33 cellular contexts compared by ENCODE assay signal in genomic region chr10:75484717-75485116, GRCh38. TPM values are rescaled to one million over a fixed set of nuclear protein-coding genes. Genes with fewer than 3 reads are reported as not detected.
A peak's percentile ranks its signal among the peaks of the same experiment; 100 is the strongest.
DNase-seq lines count a peak whose midpoint lies in the region; ATAC-seq, FAIRE-seq and TF ChIP-seq lines count a peak whose summit lies in the region.
"Had no signal": no experiment of that assay in that cellular context is flagged by ENCODE, and none has a peak within 500 bp of the region (broad histone marks: within the 10 kb centered on the region; RNA-seq: fewer than 3 reads in every experiment).

No MANE protein-coding gene starts in this region.

- 92% methylated on average over 1 of the region's 1 CpG for WGBS in HepG2 (ENCODE audit: low lambda C conversion rate)
- WGBS in right lobe of liver (ENCODE audit: insufficient coverage, low coverage, low lambda C conversion rate, missing lambda C conversion rate) = 83% methylated on average over 1 of the region's 1 CpG

- no peaks in the 10 kb centered on the region for H4K20me1 ChIP-seq in HepG2 (ENCODE audit: insufficient read depth, low read length)
- H4K20me1 ChIP-seq: BLaER1; BLaER1 treated with 17β-estradiol and CSF1 and Interleukin-3, amounts not matched to agents 10 nM and 100 nM had no signal

- peaks cover 4% of the 10 kb centered on the region for H3K79me2 ChIP-seq in HepG2 (ENCODE audit: insufficient read depth, low read length)

- intact Hi-C loops in HepG2 (cut with micrococcal nuclease; ENCODE audit: unreplicated experiment) (no loop called here), right lobe of liver (cut with DNase I) (no loop called here)

- H3K36me3 ChIP-seq in HepG2 (replicated peaks in 1 of 2; ENCODE audit: control insufficient read depth in 1 of 2, insufficient read depth in 2 of 2, low read length in 2 of 2) (peaks cover 0 to 2% of the 10 kb centered on the region in 2 experiments; a peak in 1 of 5 replicates), right lobe of liver (no peaks in the 10 kb centered on the region)
- H3K36me3 ChIP-seq: BE2C; BLaER1; BLaER1 treated with 17β-estradiol and CSF1 and Interleukin-3, amounts not matched to agents 10 nM and 100 nM had no signal

- CTCF ChIA-PET in HepG2 (lab: Yijun Ruan, JAX; ENCODE audit: low intra/inter-chr PET ratio, low total read pairs) = no interaction called here

- peaks cover 14% of the 10 kb centered on the region for H3K4me1 ChIP-seq in HepG2 (ENCODE audit: insufficient read depth, low read length)
- H3K4me1 ChIP-seq in right lobe of liver = no peaks in the 10 kb centered on the region
- H3K4me1 ChIP-seq: A549; BE2C; BLaER1; BLaER1 treated with 17β-estradiol and CSF1 and Interleukin-3, amounts not matched to agents 10 nM and 100 nM; Caco-2 had no signal

- no peak for TF ChIP-seq CTCF in HepG2 (CRISPR knock-in tag; IDR thresholded peaks at IDR 0.05)
- TF ChIP-seq CTCF in right lobe of liver (IDR thresholded peaks at IDR 0.05) = no peak

- ATAC-seq in HepG2 (no peak), right lobe of liver (no peak)
- ATAC-seq: A549; CD8-positive, alpha-beta T cell had no signal

- H3K27ac ChIP-seq in HepG2 (ENCODE audit: extremely low read length, insufficient read depth, low read length) (no peak overlapping the region), right lobe of liver (no peak overlapping the region)
- H3K27ac ChIP-seq: 22Rv1; A549; BLaER1; BLaER1 treated with 17β-estradiol and CSF1 and Interleukin-3, amounts not matched to agents 10 nM and 100 nM; C4-2B had no signal

- no peak for DNase-seq in HepG2 (ENCODE audit: low spot score)
- no peak for DNase-seq in right lobe of liver
- DNase-seq: 8988T; ACHN; AML-193; BE2C; C1 segment of cervical spinal cord; Caco-2; Calu3; CD4-positive, alpha-beta memory T cell; CD4-positive, alpha-beta T cell; CD4-positive, CD25-positive, alpha-beta regulatory T cell; CD8-positive, alpha-beta memory T cell; CD8-positive, alpha-beta T cell; COR-L47; DMS 273 treated with DMSO at 0.1 percent for 48 hours; DMS153; DMS53; DMS79; DMS79 treated with DMSO at 0.1 percent for 48 hours; DND-41; EL had no signal

- TF ChIP-seq POLR2A in HepG2 (IDR thresholded peaks at IDR 0.05; ENCODE audit: insufficient read depth in 1 of 2, low read depth in 2 of 2, low read length in 2 of 2) (no peak), right lobe of liver (IDR thresholded peaks at IDR 0.05) (no peak)

- no peak overlapping the region for H2AFZ ChIP-seq in HepG2 (ENCODE audit: low read length)

- no peak overlapping the region for H3K4me2 ChIP-seq in HepG2 (ENCODE audit: low read depth, low read length)
- H3K4me2 ChIP-seq: A549; BLaER1; BLaER1 treated with 17β-estradiol and CSF1 and Interleukin-3, amounts not matched to agents 10 nM and 100 nM had no signal

- H3K9me3 ChIP-seq in HepG2 (ENCODE audit: low read length) (peaks cover 17% of the 10 kb centered on the region), right lobe of liver (no peaks in the 10 kb centered on the region)
- H3K9me3 ChIP-seq: BE2C had no signal

- POLR2A ChIA-PET in HepG2 (lab: Yijun Ruan, JAX) = no interaction called here

- H3K9ac ChIP-seq in HepG2 (ENCODE audit: insufficient read depth, low read depth, low read length) = no peak overlapping the region
- H3K9ac ChIP-seq: BLaER1; BLaER1 treated with 17β-estradiol and CSF1 and Interleukin-3, amounts not matched to agents 10 nM and 100 nM had no signal

- TF ChIP-seq RAD21 in HepG2 (CRISPR knock-in tag; IDR thresholded peaks at IDR 0.05) = no peak

- no peaks in the 10 kb centered on the region for H3K27me3 ChIP-seq in HepG2 (ENCODE audit: control insufficient read depth in 1 of 2, insufficient read depth in 2 of 2, low read length in 2 of 2)
- H3K27me3 ChIP-seq in right lobe of liver = no peaks in the 10 kb centered on the region
- H3K27me3 ChIP-seq: BE2C; BLaER1; BLaER1 treated with 17β-estradiol and CSF1 and Interleukin-3, amounts not matched to agents 10 nM and 100 nM had no signal

- no peak overlapping the region for H3K4me3 ChIP-seq in HepG2 (replicated peaks in 1 of 3; ENCODE audit: insufficient read depth in 1 of 3, low read depth in 2 of 3, low read length in 3 of 3)
- H3K4me3 ChIP-seq in right lobe of liver = no peak overlapping the region
- H3K4me3 ChIP-seq: A549; BLaER1; BLaER1 treated with 17β-estradiol and CSF1 and Interleukin-3, amounts not matched to agents 10 nM and 100 nM had no signal

- no TSS peak for BruUV-seq in HepG2 (replicated peaks; lab: Mats Ljungman, UMichigan)

- in situ Hi-C loops in HepG2 (cut with HindIII; ENCODE audit: extremely low pct_ligation_motif_present, low pct_unique_long_range_greater_than_20kb) = no loop called here

- TF ChIP-seq EP300 in HepG2 (IDR thresholded peaks at IDR 0.05; ENCODE audit: low read depth in 2 of 2, low read length in 2 of 2) = no peak
- TF ChIP-seq EP300 in HepG2 (CRISPR knock-in tag; IDR thresholded peaks at IDR 0.05; ENCODE audit: borderline replicate concordance) = no peak

- no peak for FAIRE-seq in HepG2 (lab: Jason Lieb, UNC)
- FAIRE-seq: A549, D721Med had no signal

TF ChIP-seq in HepG2, 621 proteins besides CTCF, POLR2A, EP300 and RAD21:
- peak; percentile 95 for TF ChIP-seq ZNF12 (CRISPR knock-in tag; IDR thresholded peaks at IDR 0.05)
- no peak for TF ChIP-seq PITX1 (CRISPR knock-in tag; IDR thresholded peaks at IDR 0.05)
- TF ChIP-seq PRPF4 (IDR thresholded peaks at IDR 0.05; ENCODE audit: low read depth, low read length, poor library complexity, severe bottlenecking) = no peak
- TF ChIP-seq ZNF142 (CRISPR knock-in tag; IDR thresholded peaks at IDR 0.05) = no peak
- TF ChIP-seq KLF13 (CRISPR knock-in tag; IDR thresholded peaks at IDR 0.05) = no peak

RNA-seq across cellular contexts. Expression of gene LRMDA, which starts 53.3 kb away (rescaled TPM):
- total RNA-seq in HepG2 (2016; rRNA removed; fragmentation: Illumina TruSeq; extraction: Trizol) (19.3 and 22.0 TPM in 2 replicates), right lobe of liver (10 to 100 TPM in 5 of 6 experiments, 1 to 10 TPM in 1; 9.9 to 19.9 (median 16.3) TPM)
- total RNA-seq in HepG2 (2016; cell fraction: cytosol; rRNA removed; fragmentation: Illumina TruSeq; extraction: Trizol; ENCODE audit: low read depth) = 70.4 and 78.7 TPM in 2 replicates
- 20.0 and 23.4 TPM in 2 replicates for total RNA-seq in HepG2 (2016; cell fraction: insoluble cytoplasmic fraction; rRNA removed; fragmentation: Illumina TruSeq; extraction: Trizol)
- 36.7 and 40.7 TPM in 2 replicates for total RNA-seq in HepG2 (2016; cell fraction: membrane; rRNA removed; fragmentation: Illumina TruSeq; extraction: Trizol)
- total RNA-seq in HepG2 (2016; cell fraction: nucleus; rRNA removed; fragmentation: Illumina TruSeq; extraction: Trizol) = 27.3 and 38.1 TPM in 2 replicates
- 13.4 and 17.7 TPM in 2 replicates for polyA plus RNA-seq in HepG2 (2011; rRNA removed)
- 18.1 and 21.4 TPM in 2 replicates for polyA plus RNA-seq in HepG2 (2011; cell fraction: cytosol; rRNA removed)
- polyA plus RNA-seq in HepG2 (2011; cell fraction: nucleus; rRNA removed) = 10.7 and 11.9 TPM in 2 replicates
- 14.6 and 23.3 TPM in 2 replicates for polyA plus RNA-seq in HepG2 (2012)
- polyA plus RNA-seq in HepG2 (2016; cell fraction: cytosol; fragmentation: Illumina TruSeq; extraction: Trizol; ENCODE audit: low read depth) = 51.8 and 58.1 TPM in 2 replicates
- polyA plus RNA-seq in HepG2 (2016; cell fraction: insoluble cytoplasmic fraction; fragmentation: Illumina TruSeq; extraction: Trizol; ENCODE audit: low read depth) = 25.9 and 29.7 TPM in 2 replicates
- 28.6 and 35.5 TPM in 2 replicates for polyA plus RNA-seq in HepG2 (2016; cell fraction: membrane; fragmentation: Illumina TruSeq; extraction: Trizol; ENCODE audit: low read depth)
- polyA plus RNA-seq in HepG2 (2016; cell fraction: nucleus; fragmentation: Illumina TruSeq; extraction: Trizol; ENCODE audit: insufficient read depth, low read depth) = 9.9 and 22.8 TPM in 2 replicates
- 4.1 and 25.5 TPM in 2 replicates for polyA minus RNA-seq in HepG2 (2011; rRNA and poly(A)+ RNA removed; ENCODE audit: low replicate concordance)
- polyA minus RNA-seq in HepG2 (2011; cell fraction: cytosol; rRNA and poly(A)+ RNA removed) = 5.1 and 7.5 TPM in 2 replicates
- 58.6 and 83.8 TPM in 2 replicates for polyA minus RNA-seq in HepG2 (2011; cell fraction: nucleus; rRNA and poly(A)+ RNA removed)
- total RNA-seq: A172; A673; B cell; CD4-positive, alpha-beta memory T cell; CD4-positive, alpha-beta T cell; CD8-positive, alpha-beta memory T cell; CD8-positive, alpha-beta T cell; Daoy had no signal
- polyA plus RNA-seq: BJ; CD4-positive, alpha-beta memory T cell; CD4-positive, CD25-positive, alpha-beta regulatory T cell; CD8-positive, alpha-beta memory T cell had no signal
